23 cellular contexts compared by ENCODE assay signal in genomic region chr13:36549126-36549702, GRCh38.
"Had no signal": no experiment of that assay in that cellular context is flagged by ENCODE, and none has a peak within 500 bp of the region (broad histone marks: within the 10 kb centered on the region; RNA-seq: fewer than 3 reads in every experiment).

No MANE protein-coding gene starts in this region.

- H3K4me3 Mint-ChIP-seq: activated CD8-positive, alpha-beta memory T cell treated with anti-CD3 and anti-CD28 coated beads, Interleukin-2, amount 10 ng/mL, durations not matched to agents 7 days and 5 days; activated naive CD8-positive, alpha-beta T cell treated with anti-CD3 and anti-CD28 coated beads, Interleukin-2, amount 50 U/mL, for 24 hours; activated T-cell treated with anti-CD3 and anti-CD28 coated beads, Interleukin-2, amount 50 U/mL, for 4 hours; T-helper 1 cell treated with Interleukin-12 subunit alpha and Interleukin-12 subunit beta and Interleukin-4 antibody, amounts not matched to agents 30 μg/mL and 1 μg/mL, for 36 hours had no signal

- H3K4me1 Mint-ChIP-seq: activated CD8-positive, alpha-beta memory T cell treated with anti-CD3 and anti-CD28 coated beads, Interleukin-2, amount 10 ng/mL, durations not matched to agents 7 days and 5 days had no signal

- H3K27ac ChIP-seq: ascending aorta, body of pancreas, cardiac muscle cell, Peyer's patch, RWPE1 had no signal

- H3K9me3 ChIP-seq: ascending aorta, body of pancreas, Peyer's patch had no signal

- H3K9me3 Mint-ChIP-seq: activated naive CD4-positive, alpha-beta T cell treated with anti-CD3 and anti-CD28 coated beads, Interleukin-2, amount 50 U/mL, for 72 hours; activated naive CD8-positive, alpha-beta T cell treated with anti-CD3 and anti-CD28 coated beads, Interleukin-2, amount 50 U/mL, for 24 hours; activated T-cell treated with anti-CD3 and anti-CD28 coated beads, Interleukin-2, amount 50 U/mL, for 4 hours; T-helper 1 cell treated with Interleukin-12 subunit alpha and Interleukin-12 subunit beta and Interleukin-4 antibody, amounts not matched to agents 30 μg/mL and 1 μg/mL, for 36 hours had no signal

- ATAC-seq: activated CD4-positive, CD25-positive, alpha-beta regulatory T cell treated with anti-CD3 and anti-CD28 coated beads, Interleukin-2, amount 50 U/mL, for 24 hours; activated CD8-positive, alpha-beta memory T cell treated with anti-CD3 and anti-CD28 coated beads, Interleukin-2, amount 10 ng/mL, durations not matched to agents 7 days and 5 days; activated naive CD4-positive, alpha-beta T cell treated with anti-CD3 and anti-CD28 coated beads, Interleukin-2, amount 50 U/mL, for 72 hours; activated naive CD8-positive, alpha-beta T cell treated with anti-CD3 and anti-CD28 coated beads, Interleukin-2, amount 50 U/mL, for 24 hours; activated T-cell treated with anti-CD3 and anti-CD28 coated beads, Interleukin-2, amount 50 U/mL, for 4 hours; body of pancreas had no signal

- H3K4me3 ChIP-seq: ascending aorta, body of pancreas, cardiac muscle cell, Peyer's patch had no signal

- DNase-seq: activated CD4-positive, alpha-beta T cell treated with anti-CD3 and anti-CD28 coated beads for 4 hours; activated CD4-positive, alpha-beta T cell treated with anti-CD3 and anti-CD28 coated beads, Interleukin-2, amount 50 U/mL, for 48 hours; activated CD8-positive, alpha-beta memory T cell treated with anti-CD3 and anti-CD28 coated beads, Interleukin-2, amount 10 ng/mL, durations not matched to agents 7 days and 5 days; activated effector memory CD4-positive, alpha-beta T cell treated with anti-CD3 and anti-CD28 coated beads, Interleukin-2, amount 50 U/mL, for 16 hours; activated naive CD4-positive, alpha-beta T cell treated with Interleukin-2 at 50 U/mL for 16 hours; activated naive CD8-positive, alpha-beta T cell treated with anti-CD3 and anti-CD28 coated beads, Interleukin-2, amount 50 U/mL, for 24 hours; activated T-cell treated with anti-CD3 and anti-CD28 coated beads, Interleukin-2, amount 50 U/mL, for 4 hours; amniotic stem cell; body of pancreas; KBM-7; NCI-H1105; NCI-H2029 treated with DMSO at 0.1 percent for 48 hours; NCI-H774; NK-92 treated with Interleukin-12 subunit alpha and Interleukin-12 subunit beta, amount 100 ng/mL, for 24 hours; OCI-M1; Peyer's patch; SHP77 treated with DMSO at 0.1 percent for 48 hours had no signal

- H3K36me3 ChIP-seq: ascending aorta, cardiac muscle cell, Peyer's patch had no signal

- H3K4me1 ChIP-seq: body of pancreas, Peyer's patch had no signal

- H3K27me3 ChIP-seq: ascending aorta, body of pancreas, cardiac muscle cell, Peyer's patch had no signal

- H3K36me3 Mint-ChIP-seq: activated CD8-positive, alpha-beta memory T cell treated with anti-CD3 and anti-CD28 coated beads, Interleukin-2, amount 10 ng/mL, durations not matched to agents 7 days and 5 days; activated naive CD4-positive, alpha-beta T cell treated with anti-CD3 and anti-CD28 coated beads, Interleukin-2, amount 50 U/mL, for 72 hours had no signal

- H3K27ac Mint-ChIP-seq: activated CD8-positive, alpha-beta memory T cell treated with anti-CD3 and anti-CD28 coated beads, Interleukin-2, amount 10 ng/mL, durations not matched to agents 7 days and 5 days; activated naive CD4-positive, alpha-beta T cell treated with anti-CD3 and anti-CD28 coated beads, Interleukin-2, amount 50 U/mL, for 72 hours; activated naive CD8-positive, alpha-beta T cell treated with anti-CD3 and anti-CD28 coated beads, Interleukin-2, amount 50 U/mL, for 24 hours; T-helper 1 cell treated with Interleukin-12 subunit alpha and Interleukin-12 subunit beta and Interleukin-4 antibody, amounts not matched to agents 30 μg/mL and 1 μg/mL, for 36 hours had no signal

- H3K27me3 Mint-ChIP-seq: activated CD8-positive, alpha-beta memory T cell treated with anti-CD3 and anti-CD28 coated beads, Interleukin-2, amount 10 ng/mL, durations not matched to agents 7 days and 5 days; activated naive CD8-positive, alpha-beta T cell treated with anti-CD3 and anti-CD28 coated beads, Interleukin-2, amount 50 U/mL, for 24 hours had no signal
